Comparison of ENCODE assay signal across 11 cellular contexts in genomic region chr20:33977535-33977934, GRCh38.
"Had no signal": no experiment of that assay in that cellular context is flagged by ENCODE, and none has a peak within 500 bp of the region (broad histone marks: within the 10 kb centered on the region; RNA-seq: fewer than 3 reads in every experiment).

No MANE protein-coding gene starts in this region.

- H3K9ac ChIP-seq: GM23248 had no signal

- H3K4me2 ChIP-seq: GM23338 had no signal

- H3K4me3 Mint-ChIP-seq: GM23338, H9, HFFc6 had no signal

- H3K36me3 ChIP-seq: HAP-1 had no signal

- ATAC-seq: GM23338, HCT116 had no signal

- H3K27ac ChIP-seq: GM23248 had no signal

- H3K9me3 ChIP-seq: HAP-1 had no signal

- H3K9me3 Mint-ChIP-seq: GM23338, HFFc6 had no signal

- DNase-seq: GM23248, GOT3, H7, H9, HCEC 1CT, HFFc6 had no signal

- H3K27ac Mint-ChIP-seq: GM23338, H9, HFFc6 had no signal

- H2AFZ ChIP-seq: GM23248, GM23338 had no signal

- H3K4me1 Mint-ChIP-seq: GM23338 had no signal

- FAIRE-seq: H1, H54 had no signal

- H3K4me3 ChIP-seq: GM23248, GM23338, HAP-1 had no signal
